8 cellular contexts compared by ENCODE assay signal in the genomic region with DNA sequence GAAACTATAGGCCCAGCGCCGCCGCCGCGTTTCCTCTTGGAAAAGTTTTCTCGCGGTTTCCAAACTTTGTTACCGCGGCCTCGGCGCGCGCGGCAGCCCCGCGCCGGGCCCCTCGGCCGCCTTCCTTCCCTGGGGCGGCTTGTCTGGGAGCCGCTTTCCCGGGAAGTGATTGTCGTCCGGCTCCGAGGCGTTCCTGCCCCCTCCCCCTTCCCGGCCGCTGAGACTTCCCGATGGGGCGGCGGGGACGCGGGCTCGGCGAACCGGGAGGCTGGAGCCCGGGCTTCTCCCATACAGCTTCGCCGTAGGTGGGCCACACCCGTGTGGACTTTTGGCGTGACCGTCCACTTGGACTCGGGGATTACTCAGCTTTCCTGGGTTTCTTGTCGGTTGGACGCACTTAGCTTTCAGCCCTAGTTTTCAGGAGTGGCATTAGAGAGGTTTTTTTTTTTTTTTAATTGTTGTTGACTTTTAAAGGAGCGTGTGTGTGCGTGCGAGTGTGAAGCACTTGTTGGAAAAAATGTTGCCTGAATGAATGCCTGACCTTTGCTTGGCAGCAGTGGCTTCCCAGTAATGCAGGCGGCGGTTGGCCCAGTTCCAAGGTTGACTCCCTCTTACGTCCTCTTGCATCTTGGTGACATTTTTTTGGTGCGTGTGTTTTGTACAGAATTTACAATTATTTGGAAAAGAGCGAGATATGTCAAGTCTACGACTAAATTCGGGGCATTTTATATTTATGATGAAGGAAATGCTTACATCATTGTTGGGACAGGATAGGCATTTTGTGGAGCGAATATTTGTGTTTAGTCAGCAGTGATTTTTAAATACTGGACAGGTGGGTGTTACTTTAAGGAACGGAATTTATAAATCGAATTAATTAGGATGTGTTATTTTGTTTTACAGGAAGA. TPM values are rescaled to one million over a fixed set of nuclear protein-coding genes. Genes with fewer than 3 reads are reported as not detected.
DNase-seq lines count a peak whose midpoint lies in the region; ATAC-seq and TF ChIP-seq lines count a peak whose summit lies in the region.

No MANE protein-coding gene starts in this region.

- peak overlapping the region; percentile 91 for H3K4me3 ChIP-seq in epithelial cell of esophagus (ENCODE audit: low read length)

- no peak for TF ChIP-seq CTCF in epithelial cell of esophagus (IDR thresholded peaks at IDR 0.05; ENCODE audit: insufficient read depth, low read depth, low read length, missing control alignments)

- DNase-seq in DMS79 (lab: John Stamatoyannopoulos, UW), result peak; percentile 24
- peak; percentile 33 for DNase-seq in NCI-H446 treated with DMSO at 0.1 percent for 48 hours (lab: John Stamatoyannopoulos, UW)
- peak; percentile 23 to 41 (median 30) for DNase-seq in activated CD8-positive, alpha-beta memory T cell treated with anti-CD3 and anti-CD28 coated beads for 48 hours (ENCODE audit: low read depth in 2 of 3, low spot score in 2 of 3)
- peak; percentile 77 for DNase-seq in epithelial cell of esophagus (ENCODE audit: low read depth)
- DNase-seq in mesenteric fat pad (ENCODE audit: low spot score), result peak; percentile 96
- peak; percentile 39 to 50 for DNase-seq in stimulated activated CD8-positive, alpha-beta memory T cell treated with anti-CD3 and anti-CD28 coated beads, Interleukin-15, amount 100 ng/mL, for 48 hours (ENCODE audit: low read depth in 2 of 2)
- no peak for DNase-seq in activated gamma-delta T cell treated with Interleukin-2 at 50 U/mL for 16 hours

- peak; percentile 17 for ATAC-seq in HG02642 (IDR thresholded peaks at IDR 0.05; ENCODE audit: poor library complexity, unreplicated experiment)

RNA-seq across cellular contexts. Expression of a gene that starts 0.8 kb away (rescaled TPM):
- total RNA-seq in mesenteric fat pad, result 355 TPM
